In genomic region chr10:93220315-93221170, GRCh38 we compare ENCODE assay signal across 1 cellular context.
A peak's percentile ranks its signal among the peaks of the same experiment; 100 is the strongest.
TF ChIP-seq lines count a peak whose summit lies in the region.

No MANE protein-coding gene starts in this region.

TF ChIP-seq in K562, 482 proteins besides CTCF, POLR2A, EP300 and RAD21 (continued from another document):
- no peak for TF ChIP-seq BCLAF1 (IDR thresholded peaks at IDR 0.05; ENCODE audit: borderline replicate concordance in 1 of 2, control insufficient read depth in 1 of 2, low read depth in 2 of 2, low read length in 1 of 2)
- TF ChIP-seq ZNF79 (CRISPR knock-in tag; IDR thresholded peaks at IDR 0.05; ENCODE audit: low read depth), result no peak
- 0 out of 2 replicates have a peak, but pooled peaks have one; percentile 13 for TF ChIP-seq ELF1 (tag; IDR thresholded peaks at IDR 0.05)
- TF ChIP-seq MGA (IDR thresholded peaks at IDR 0.05), result peak; percentile 52; the same call in 1 of the 2 replicates
- no peak for TF ChIP-seq POLR3G (IDR thresholded peaks at IDR 0.05; ENCODE audit: extremely low read depth, insufficient read length, insufficient replicate concordance)
- peak; percentile 49 for TF ChIP-seq CXXC5 (CRISPR knock-in tag; IDR thresholded peaks at IDR 0.05)
- no peak for TF ChIP-seq NR4A1 (CRISPR knock-in tag; IDR thresholded peaks at IDR 0.05)
- TF ChIP-seq NR4A1 (tag; IDR thresholded peaks at IDR 0.05), result 0 out of 2 replicates have a peak, but pooled peaks have one; percentile 22
- no peak for TF ChIP-seq HNRNPL (IDR thresholded peaks at IDR 0.05; ENCODE audit: low read depth, low read length)
- peak; percentile 38; the same call in 1 of the 2 replicates for TF ChIP-seq ETV1 (tag; conservative IDR thresholded peaks at IDR 0.05; ENCODE audit: low read depth)
- TF ChIP-seq TRIM25 (IDR thresholded peaks at IDR 0.05; ENCODE audit: borderline replicate concordance), result no peak
- TF ChIP-seq NRF1 (conservative IDR thresholded peaks at IDR 0.05 in 1 of 2, IDR thresholded peaks at IDR 0.05 in 1 of 2), result peak in 1 of 2 experiments; percentile 18; a peak in 1 of 4 replicates
- TF ChIP-seq ZNF280A (IDR thresholded peaks at IDR 0.05; ENCODE audit: low read depth, partially characterized antibody), result no peak
- TF ChIP-seq TCF3 (CRISPR knock-in tag; IDR thresholded peaks at IDR 0.05), result no peak
- TF ChIP-seq ZNF134 (CRISPR knock-in tag; conservative IDR thresholded peaks at IDR 0.05), result peak; percentile 99
- no peak for TF ChIP-seq TEAD2 (tag; IDR thresholded peaks at IDR 0.05)
- no peak for TF ChIP-seq SRSF7 (optimal IDR thresholded peaks at IDR 0.05; ENCODE audit: low read depth, low read length)
